In genomic region chr6:83792846-83793245, GRCh38 we compare ENCODE assay signal across 25 cellular contexts.
"Had no signal": no experiment of that assay in that cellular context is flagged by ENCODE, and none has a peak within 500 bp of the region (broad histone marks: within the 10 kb centered on the region; RNA-seq: fewer than 3 reads in every experiment).

No MANE protein-coding gene starts in this region.

- H3K27me3 Mint-ChIP-seq: dendritic cell treated with granulocyte-macrophage colony-stimulating factor and Interleukin-4, amounts not matched to agents 40 ng/mL and 50 ng/mL, for 4 days had no signal

- ATAC-seq: effector memory CD8-positive, alpha-beta T cell; esophagus mucosa; foreskin keratinocyte; gastrocnemius medialis; gastroesophageal sphincter; heart left ventricle; heart right ventricle had no signal

- H3K4me1 ChIP-seq: colonic mucosa, esophagus muscularis mucosa, esophagus squamous epithelium, foreskin keratinocyte, gastrocnemius medialis, gastroesophageal sphincter, heart left ventricle, heart right ventricle had no signal

- H3K9me3 Mint-ChIP-seq: dendritic cell treated with granulocyte-macrophage colony-stimulating factor and Interleukin-4, amounts not matched to agents 40 ng/mL and 50 ng/mL, for 4 days; effector memory CD8-positive, alpha-beta T cell had no signal

- H3K27ac Mint-ChIP-seq: dendritic cell treated with granulocyte-macrophage colony-stimulating factor and Interleukin-4, amounts not matched to agents 40 ng/mL and 50 ng/mL, for 4 days; effector memory CD8-positive, alpha-beta T cell had no signal

- H2AFZ ChIP-seq: hepatocyte had no signal

- H3K27ac ChIP-seq: colonic mucosa, coronary artery, dorsolateral prefrontal cortex, epithelial cell of prostate, esophagus muscularis mucosa, esophagus squamous epithelium, foreskin keratinocyte, gastrocnemius medialis, gastroesophageal sphincter, heart left ventricle, heart right ventricle, hepatocyte had no signal

- H3K27me3 ChIP-seq: colonic mucosa, esophagus muscularis mucosa, esophagus squamous epithelium, foreskin keratinocyte, gastrocnemius medialis, gastroesophageal sphincter, heart left ventricle, heart right ventricle, hepatocyte had no signal

- DNase-seq: colonic mucosa; cortex of kidney; dermis blood vessel endothelial cell; dorsolateral prefrontal cortex; effector CD4-positive, alpha-beta T cell; effector CD8-positive, alpha-beta T cell; effector memory CD4-positive, alpha-beta T cell; effector memory CD8-positive, alpha-beta T cell; erythroblast; esophagus squamous epithelium; foreskin fibroblast; foreskin keratinocyte; foreskin melanocyte; gastrocnemius medialis; glutamatergic neuron; head of caudate nucleus; heart left ventricle; heart right ventricle had no signal

- H3K4me3 Mint-ChIP-seq: dendritic cell treated with granulocyte-macrophage colony-stimulating factor and Interleukin-4, amounts not matched to agents 40 ng/mL and 50 ng/mL, for 4 days; effector memory CD8-positive, alpha-beta T cell had no signal

- H3K4me3 ChIP-seq: colonic mucosa, coronary artery, dorsolateral prefrontal cortex, esophagus muscularis mucosa, esophagus squamous epithelium, gastrocnemius medialis, gastroesophageal sphincter, heart left ventricle, heart right ventricle, hepatocyte had no signal

- H3K9me3 ChIP-seq: colonic mucosa, esophagus muscularis mucosa, esophagus squamous epithelium, gastrocnemius medialis, gastroesophageal sphincter, heart left ventricle, heart right ventricle had no signal

- H3K36me3 ChIP-seq: colonic mucosa, esophagus muscularis mucosa, esophagus squamous epithelium, gastrocnemius medialis, gastroesophageal sphincter, heart left ventricle, heart right ventricle had no signal

- H3K4me2 ChIP-seq: hepatocyte had no signal

- H3K79me2 ChIP-seq: hepatocyte had no signal
